In genomic region chr3:113441051-113441770, GRCh38 we compare ENCODE assay signal across 8 cellular contexts. TPM values are rescaled to one million over a fixed set of nuclear protein-coding genes. Genes with fewer than 3 reads are reported as not detected.
DNase-seq lines count a peak whose midpoint lies in the region; FAIRE-seq and TF ChIP-seq lines count a peak whose summit lies in the region.

TSS of gene CFAP44 (minus strand) at chr3:113441493. CDS start at chr3:113433664, 7,829 bp downstream.

- H3K36me3 ChIP-seq in BJ (ENCODE audit: control insufficient read depth, insufficient read depth, low read length): no peaks in the 10 kb centered on the region

- CTCF ChIA-PET in BJ (lab: Yijun Ruan, JAX): no interaction called here

- FAIRE-seq in D721Med (lab: Jason Lieb, UNC): no peak

- peak within 1 kb of the TSS; percentile 42 for H3K4me3 ChIP-seq in BJ (ENCODE audit: low read depth, low read length)

- DNase-seq in BJ (ENCODE audit: low read depth) (peak; percentile 10), T follicular helper cell (ENCODE audit: low read depth) (peak; percentile 19), astrocyte of the hippocampus (ENCODE audit: low read depth, low spot score) (peak; percentile 87), hippocampal formation (lab: John Stamatoyannopoulos, UW) (peak; percentile 47 to 70), pulmonary artery endothelial cell (ENCODE audit: low read depth, low spot score) (peak; percentile 15), ureter (ENCODE audit: low spot score) (peak; percentile 76), D721Med (ENCODE audit: insufficient read length, low spot score) (no peak), NCI-H146 (lab: John Stamatoyannopoulos, UW) (no peak)

- no peaks in the 10 kb centered on the region for H3K27me3 ChIP-seq in BJ (ENCODE audit: control insufficient read depth, insufficient read depth, low read length)

- POLR2A ChIA-PET in BJ (lab: Charles Lee): interaction anchor here (0.5 kb wide), 1 partner anchor 10 kb away, joined by 3 read pairs; no protein-coding TSS in a partner anchor

- TF ChIP-seq CTCF in BJ (IDR thresholded peaks at IDR 0.05; ENCODE audit: insufficient read depth, low read depth, low read length): no peak
- no peak for TF ChIP-seq CTCF in D721Med (IDR thresholded peaks at IDR 0.05; ENCODE audit: insufficient read depth, missing control alignments)

RNA-seq across cellular contexts. Expression of gene CFAP44, which starts in this region (rescaled TPM):
- 0.82 and 2.8 TPM in 2 replicates for polyA plus RNA-seq in BJ (2011; rRNA removed)
- polyA minus RNA-seq in BJ (2011; rRNA and poly(A)+ RNA removed): 1.4 and 2.6 TPM in 2 replicates
- total RNA-seq in pulmonary artery endothelial cell (1.6 and 2.6 TPM in 2 replicates), ureter (19.8 TPM)

Comparison
In these comparisons a context has a peak if more than half of its experiments do, and no peak if none do; other contexts are left out.
1. DNase-seq: peak in BJ (single experiment), T follicular helper cell (single experiment), astrocyte of the hippocampus (single experiment), hippocampal formation (2 of 2), pulmonary artery endothelial cell (single experiment) and ureter (single experiment); none in D721Med (single experiment) and NCI-H146 (single experiment).